1 cellular context compared by ENCODE assay signal in the genomic region with DNA sequence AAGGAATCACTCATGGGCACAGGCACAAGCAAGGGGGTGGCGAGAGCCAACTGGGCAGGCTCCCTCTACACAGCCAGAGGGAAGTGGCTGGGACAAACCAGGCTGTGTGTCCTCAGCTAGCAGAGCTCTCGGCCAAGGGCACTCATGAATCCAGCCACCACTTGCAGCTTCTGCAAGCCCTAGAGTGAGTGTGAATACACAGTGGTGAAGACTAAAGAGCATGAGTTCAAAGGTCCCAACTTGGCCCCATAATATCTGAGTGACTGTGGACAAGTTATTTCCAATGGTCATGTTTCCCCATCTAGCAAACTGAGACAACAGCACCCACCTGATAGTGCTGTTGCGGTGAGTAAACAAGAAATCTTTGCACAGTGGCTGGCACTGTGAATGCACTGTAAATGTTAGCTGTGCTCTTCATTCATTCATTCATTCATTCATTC.
TF ChIP-seq lines count a peak whose summit lies in the region.

No MANE protein-coding gene starts in this region.

TF ChIP-seq in HepG2, 621 proteins besides CTCF, POLR2A, EP300 and RAD21 (continued from another document):
- peak; percentile 32; the same call in 1 of the 2 replicates for TF ChIP-seq FOXP1 (IDR thresholded peaks at IDR 0.05)
- peak; percentile 53; the same call in 1 of the 2 replicates for TF ChIP-seq FOXP1 (CRISPR knock-in tag; IDR thresholded peaks at IDR 0.05)
- TF ChIP-seq ZBTB38 (CRISPR knock-in tag; IDR thresholded peaks at IDR 0.05), result no peak
- TF ChIP-seq TFAP4 (IDR thresholded peaks at IDR 0.05; ENCODE audit: borderline replicate concordance, low read depth), result 0 out of 2 replicates have a peak, but pooled peaks have one; percentile 20
- no peak for TF ChIP-seq ZNF83 (CRISPR knock-in tag; IDR thresholded peaks at IDR 0.05; ENCODE audit: borderline replicate concordance)
- peak; percentile 67 for TF ChIP-seq FOXA3 (CRISPR knock-in tag; IDR thresholded peaks at IDR 0.05)
- TF ChIP-seq, protein P1, sequence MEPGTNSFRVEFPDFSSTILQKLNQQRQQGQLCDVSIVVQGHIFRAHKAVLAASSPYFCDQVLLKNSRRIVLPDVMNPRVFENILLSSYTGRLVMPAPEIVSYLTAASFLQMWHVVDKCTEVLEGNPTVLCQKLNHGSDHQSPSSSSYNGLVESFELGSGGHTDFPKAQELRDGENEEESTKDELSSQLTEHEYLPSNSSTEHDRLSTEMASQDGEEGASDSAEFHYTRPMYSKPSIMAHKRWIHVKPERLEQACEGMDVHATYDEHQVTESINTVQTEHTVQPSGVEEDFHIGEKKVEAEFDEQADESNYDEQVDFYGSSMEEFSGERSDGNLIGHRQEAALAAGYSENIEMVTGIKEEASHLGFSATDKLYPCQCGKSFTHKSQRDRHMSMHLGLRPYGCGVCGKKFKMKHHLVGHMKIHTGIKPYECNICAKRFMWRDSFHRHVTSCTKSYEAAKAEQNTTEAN (CRISPR knock-in tag; conservative IDR thresholded peaks at IDR 0.05), result peak; percentile 62; the same call in 1 of the 2 replicates
- no peak for TF ChIP-seq IRX3 (CRISPR knock-in tag; IDR thresholded peaks at IDR 0.05; ENCODE audit: borderline replicate concordance, low read depth)
- TF ChIP-seq TEAD3 (CRISPR knock-in tag; optimal IDR thresholded peaks at IDR 0.05; ENCODE audit: borderline replicate concordance), result no peak
